Comparison of ENCODE assay signal across 1 cellular context in the genomic region with DNA sequence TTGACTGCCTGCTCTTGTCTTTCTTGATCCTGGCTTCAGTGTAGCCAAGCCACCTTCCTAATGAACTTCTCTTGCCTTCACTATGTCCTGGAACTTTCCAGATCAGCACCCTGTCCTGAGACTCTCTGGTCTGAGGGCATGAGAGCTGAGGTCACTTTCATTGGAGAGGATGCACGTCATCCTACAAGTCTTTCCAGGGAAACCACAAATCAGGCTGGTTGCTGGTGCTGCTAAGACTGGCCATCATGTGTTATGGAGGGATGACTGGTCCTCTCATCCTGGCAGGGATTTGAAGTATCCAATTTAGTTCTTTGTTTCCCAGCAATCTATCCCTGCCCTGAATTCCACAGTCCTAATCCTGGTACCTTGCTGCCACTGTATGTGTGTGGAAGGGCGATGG.
TF ChIP-seq lines count a peak whose summit lies in the region.

No MANE protein-coding gene starts in this region.

TF ChIP-seq in IMR-90, 13 proteins besides CTCF, POLR2A, EP300 and RAD21 (continued from another document):
- TF ChIP-seq ELK1 (IDR thresholded peaks at IDR 0.05; ENCODE audit: borderline replicate concordance, low read depth, low read length) (no peak), MAZ (IDR thresholded peaks at IDR 0.05; ENCODE audit: borderline replicate concordance, low read depth, low read length) (no peak), MAFK (IDR thresholded peaks at IDR 0.05; ENCODE audit: low read depth, low read length) (no peak), CEBPB (IDR thresholded peaks at IDR 0.05; ENCODE audit: low read depth, low read length) (no peak), NFE2L2 (IDR thresholded peaks at IDR 0.05; ENCODE audit: low read depth, low read length) (no peak), MXI1 (IDR thresholded peaks at IDR 0.05; ENCODE audit: borderline replicate concordance, low read depth, low read length) (no peak), BHLHE40 (IDR thresholded peaks at IDR 0.05; ENCODE audit: low read depth, low read length) (no peak), FOS (IDR thresholded peaks at IDR 0.05; ENCODE audit: low read depth, low read length) (no peak), RFX5 (IDR thresholded peaks at IDR 0.05; ENCODE audit: low read depth, low read length) (no peak)
